In the genomic region with DNA sequence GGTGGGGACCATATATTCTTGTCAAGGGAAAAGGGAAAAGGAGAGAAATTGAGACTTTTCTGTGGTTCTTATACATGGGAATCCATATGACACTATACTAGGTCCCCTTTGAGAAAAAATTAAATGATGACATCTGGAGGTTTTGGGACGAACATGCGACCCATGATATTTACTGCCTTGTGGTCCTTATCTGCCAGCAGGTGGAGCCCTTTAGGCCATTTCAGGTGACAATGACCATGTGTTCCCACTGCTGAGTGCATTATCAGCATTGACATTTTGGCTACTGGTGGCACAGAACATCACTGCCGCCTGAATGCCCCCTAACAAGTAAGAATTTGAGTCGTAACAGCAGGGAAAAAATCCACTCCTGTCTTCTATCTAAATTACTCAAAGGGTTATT, we compare ENCODE assay signal across 8 cellular contexts.
DNase-seq lines count a peak whose midpoint lies in the region; ATAC-seq and TF ChIP-seq lines count a peak whose summit lies in the region.

No MANE protein-coding gene starts in this region.

- peak; percentile 54 for DNase-seq in MCF 10A (ENCODE audit: unreplicated experiment)
- DNase-seq in breast epithelium (ENCODE audit: low spot score in 2 of 2): no peak
- peak; percentile 13 to 56 for DNase-seq in SJCRH30
- no peak for DNase-seq in kidney epithelial cell (ENCODE audit: low read depth)
- no peak for DNase-seq in activated gamma-delta T cell (lab: John Stamatoyannopoulos, UW)
- no peak for DNase-seq in Right ventricle myocardium inferior (ENCODE audit: missing footprints)
- no peak for DNase-seq in stomach

- H3K4me1 Mint-ChIP-seq in MCF 10A (ENCODE audit: insufficient read depth, unreplicated experiment): no peaks in the 10 kb centered on the region

- no peak for TF ChIP-seq POLR2A in breast epithelium (IDR thresholded peaks at IDR 0.05)
- no peak for TF ChIP-seq POLR2A in stomach (IDR thresholded peaks at IDR 0.05)

- H3K9me3 ChIP-seq in breast epithelium (no peaks in the 10 kb centered on the region), SJCRH30 (replicated peaks) (no peaks in the 10 kb centered on the region), stomach (no peaks in the 10 kb centered on the region)

- 41 to 73% (median 64%) methylated on average over 4 of the region's 4 CpGs for WGBS in stomach, 5 donors

- H3K4me1 ChIP-seq in breast epithelium (no peaks in the 10 kb centered on the region), SJCRH30 (no peaks in the 10 kb centered on the region), stomach (no peaks in the 10 kb centered on the region)

- no peak overlapping the region for H3K27ac Mint-ChIP-seq in MCF 10A (ENCODE audit: low read depth, unreplicated experiment)

- H3K4me3 ChIP-seq in breast epithelium (no peak overlapping the region), SJCRH30 (no peak overlapping the region), kidney epithelial cell (ENCODE audit: low read depth, low read length) (no peak overlapping the region), stomach (no peak overlapping the region)

- TF ChIP-seq EP300 in stomach (IDR thresholded peaks at IDR 0.05): no peak

- no peaks in the 10 kb centered on the region for H3K36me3 Mint-ChIP-seq in MCF 10A (ENCODE audit: insufficient read depth, unreplicated experiment)

- H3K27me3 ChIP-seq in breast epithelium (no peaks in the 10 kb centered on the region), SJCRH30 (no peaks in the 10 kb centered on the region), kidney epithelial cell (ENCODE audit: control insufficient read depth, insufficient read depth, low read length) (no peaks in the 10 kb centered on the region), stomach (no peaks in the 10 kb centered on the region)

- peak; percentile 90 for ATAC-seq in HG03432 (IDR thresholded peaks at IDR 0.05; ENCODE audit: unreplicated experiment)
- ATAC-seq in Right ventricle myocardium inferior: no peak

- intact Hi-C loops in MCF 10A (cut with micrococcal nuclease): loop anchor here (10.0 kb wide), 1 partner anchor 844 kb away; the partner anchor contains the start of gene FSTL5
- intact Hi-C loops in breast epithelium (cut with DNase I; ENCODE audit: low total_unique reads): no loop called here
- intact Hi-C loops in Right ventricle myocardium inferior (cut with DNase I): no loop called here
- intact Hi-C loops in stomach (cut with DNase I; ENCODE audit: low total_unique reads): no loop called here

- no TSS peak for BruUV-seq in MCF 10A (replicated peaks; lab: Mats Ljungman, UMichigan)

- H3K27ac ChIP-seq in breast epithelium (no peak overlapping the region), SJCRH30 (no peak overlapping the region), stomach (no peak overlapping the region)

- H3K27me3 Mint-ChIP-seq in MCF 10A (ENCODE audit: insufficient read depth, unreplicated experiment): no peaks in the 10 kb centered on the region

- H3K4me3 Mint-ChIP-seq in MCF 10A (ENCODE audit: unreplicated experiment): no peak overlapping the region

- POLR2A ChIA-PET in MCF 10A (lab: Yijun Ruan, JAX): no interaction called here

- no peaks in the 10 kb centered on the region for H3K9me3 Mint-ChIP-seq in MCF 10A (ENCODE audit: unreplicated experiment)

- TF ChIP-seq CTCF in MCF 10A (IDR thresholded peaks at IDR 0.05; ENCODE audit: unreplicated experiment) (peak; percentile 34), breast epithelium (IDR thresholded peaks at IDR 0.05) (no peak), kidney epithelial cell (IDR thresholded peaks at IDR 0.05; ENCODE audit: insufficient read depth, low read length, poor library complexity, severe bottlenecking) (peak; percentile 54), stomach (IDR thresholded peaks at IDR 0.05) (no peak)

- CTCF ChIA-PET in MCF 10A (lab: Yijun Ruan, JAX): interaction anchor here (0.7 to 1.2 kb wide), 2 partner anchors 65 to 81 kb away, joined by 3 read pairs; no protein-coding TSS in a partner anchor

- no peaks in the 10 kb centered on the region for H3K36me3 ChIP-seq in breast epithelium
- no peaks in the 10 kb centered on the region for H3K36me3 ChIP-seq in SJCRH30
- no peaks in the 10 kb centered on the region for H3K36me3 ChIP-seq in kidney epithelial cell (ENCODE audit: control insufficient read depth, insufficient read depth, low read length)
- H3K36me3 ChIP-seq in stomach: no peaks in the 10 kb centered on the region

Comparison
In these comparisons a context has a peak if more than half of its experiments do, and no peak if none do; other contexts are left out.
1. DNase-seq: peak in MCF 10A (single experiment) and SJCRH30 (2 of 2); none in breast epithelium (0 of 2), kidney epithelial cell (single experiment), activated gamma-delta T cell (single experiment), Right ventricle myocardium inferior (single experiment) and stomach (single experiment).
2. CTCF ChIP-seq: peak in MCF 10A (single experiment) and kidney epithelial cell (single experiment); none in breast epithelium (0 of 3) and stomach (0 of 7).